ENCODE assay signal across 27 cellular contexts in genomic region chr17:11245187-11245586, GRCh38. TPM values are rescaled to one million over a fixed set of nuclear protein-coding genes. Genes with fewer than 3 reads are reported as not detected.
DNase-seq lines count a peak whose midpoint lies in the region; ATAC-seq and TF ChIP-seq lines count a peak whose summit lies in the region.
"Had no signal": no experiment of that assay in that cellular context is flagged by ENCODE, and none has a peak within 500 bp of the region (broad histone marks: within the 10 kb centered on the region; RNA-seq: fewer than 3 reads in every experiment).

No MANE protein-coding gene starts in this region.

- H3K4ac ChIP-seq in neuronal stem cell (ENCODE audit: low read length) = no peak overlapping the region

- no peak overlapping the region for H2BK15ac ChIP-seq in neuronal stem cell (ENCODE audit: low read length)

- ATAC-seq in GM19452 (IDR thresholded peaks at IDR 0.05; ENCODE audit: unreplicated experiment) (no peak), GM18519 (IDR thresholded peaks at IDR 0.05; ENCODE audit: low FRiP score, unreplicated experiment) (no peak)
- ATAC-seq: GM12878 had no signal

- H3K79me1 ChIP-seq in neuronal stem cell (ENCODE audit: low read depth, low read length) = no peaks in the 10 kb centered on the region

- no peak for TF ChIP-seq CTCF in A673 (conservative IDR thresholded peaks at IDR 0.05; ENCODE audit: low read depth, low read length)
- no peak for TF ChIP-seq CTCF in endothelial cell (IDR thresholded peaks at IDR 0.05; ENCODE audit: unreplicated experiment)

- H2BK5ac ChIP-seq in neuronal stem cell (ENCODE audit: low read length) = no peak overlapping the region

- peak overlapping the region; percentile 22 for H3K18ac ChIP-seq in neuronal stem cell (ENCODE audit: low read length)

- no peak overlapping the region for H4K8ac ChIP-seq in neuronal stem cell (ENCODE audit: low read depth, low read length)

- no TSS peak for BruUV-seq in A673 (replicated peaks; lab: Mats Ljungman, UMichigan)

- H2AK5ac ChIP-seq in neuronal stem cell (ENCODE audit: low read depth, low read length) = no peak overlapping the region

- H3K4me3 ChIP-seq in A673 (ENCODE audit: low read depth, low read length, poor library complexity, severe bottlenecking) = peak overlapping the region; percentile 65
- no peak overlapping the region for H3K4me3 ChIP-seq in neuronal stem cell (ENCODE audit: low read length in 2 of 2)
- H3K4me3 ChIP-seq: GM12878, HAP-1, MG63, SJCRH30 had no signal

- no peak overlapping the region for H3K23ac ChIP-seq in neuronal stem cell (ENCODE audit: low read depth, low read length, poor library complexity)

- H3K4me2 ChIP-seq in neuronal stem cell (ENCODE audit: insufficient read depth, low read length, poor library complexity, severe bottlenecking) = no peak overlapping the region

- H4K91ac ChIP-seq in neuronal stem cell (ENCODE audit: low read depth, low read length, poor library complexity) = no peak overlapping the region

- intact Hi-C loops in A673 (cut with micrococcal nuclease; ENCODE audit: unreplicated experiment) = loop anchor here (1.0 kb wide), 1 partner anchor 270 kb away; no protein-coding TSS in a partner anchor

- H3K27me3 ChIP-seq in A673 (replicated peaks; ENCODE audit: insufficient read depth, low read depth, low read length, poor library complexity) = no peaks in the 10 kb centered on the region
- H3K27me3 ChIP-seq in neuronal stem cell (ENCODE audit: control insufficient read depth in 3 of 3, insufficient read depth in 3 of 3, low read depth in 1 of 3, low read length in 3 of 3) = peaks cover 4 to 52% (median 15%) of the 10 kb centered on the region in 3 experiments
- H3K27me3 ChIP-seq: BE2C, SJCRH30 had no signal

- H3K4me1 ChIP-seq in A673 (ENCODE audit: insufficient read depth, low read length, poor library complexity, severe bottlenecking) (peaks cover 69% of the 10 kb centered on the region), neuronal stem cell (ENCODE audit: control insufficient read depth in 2 of 2, insufficient read depth in 1 of 2, low read depth in 1 of 2, low read length in 2 of 2) (peaks cover 0 to 13% of the 10 kb centered on the region in 2 donors)
- H3K4me1 ChIP-seq: BE2C, HAP-1, SJCRH30 had no signal

- H3K4me1 Mint-ChIP-seq in endothelial cell (ENCODE audit: unreplicated experiment) = no peaks in the 10 kb centered on the region

- H3K9me3 ChIP-seq in A673 (ENCODE audit: low read depth, low read length, poor library complexity, severe bottlenecking) (no peaks in the 10 kb centered on the region), neuronal stem cell (replicated peaks in 1 of 2; ENCODE audit: control insufficient read depth in 2 of 2, insufficient read depth in 1 of 2, low read depth in 1 of 2, low read length in 2 of 2) (peaks cover 0 to 1% of the 10 kb centered on the region in 2 donors)
- H3K9me3 ChIP-seq: BE2C, MG63, SJCRH30 had no signal

- WGBS in neuronal stem cell (ENCODE audit: extremely low coverage in 2 of 2, insufficient read length in 2 of 2, insufficient replicate concordance in 1 of 2), 2 donors = no CpG with 5 or more reads among the region's 7 CpGs

- no peak overlapping the region for H2BK120ac ChIP-seq in neuronal stem cell (ENCODE audit: low read depth, low read length)

- CTCF ChIA-PET in A673 (lab: Charles Lee) = interaction anchor here (1.1 kb wide), 1 partner anchor 52 kb away, joined by 4 read pairs; no protein-coding TSS in a partner anchor

- peaks cover 11% of the 10 kb centered on the region for H3K36me3 ChIP-seq in A673 (ENCODE audit: insufficient read depth, low read length, poor library complexity, severe bottlenecking)
- H3K36me3 ChIP-seq in neuronal stem cell (replicated peaks in 1 of 2; ENCODE audit: control insufficient read depth in 2 of 2, insufficient read depth in 2 of 2, low read length in 2 of 2) = no peaks in the 10 kb centered on the region
- H3K36me3 ChIP-seq: BE2C, HAP-1, MG63, SJCRH30 had no signal

- no peak overlapping the region for H3K14ac ChIP-seq in neuronal stem cell (ENCODE audit: low read length)

- peaks cover 20% of the 10 kb centered on the region for H3K27me3 Mint-ChIP-seq in endothelial cell (ENCODE audit: unreplicated experiment)

- peaks cover 60% of the 10 kb centered on the region for H3K9me3 Mint-ChIP-seq in endothelial cell (ENCODE audit: unreplicated experiment)

- no peak overlapping the region for H3K9ac ChIP-seq in neuronal stem cell (ENCODE audit: low read depth, low read length, poor library complexity)

- peak overlapping the region; percentile 30 for H3K27ac Mint-ChIP-seq in endothelial cell (ENCODE audit: unreplicated experiment)
- H3K27ac Mint-ChIP-seq: CD4-positive, CD25-positive, alpha-beta regulatory T cell; HFFc6 had no signal

- H3K4me3 Mint-ChIP-seq in endothelial cell (ENCODE audit: unreplicated experiment) = no peak overlapping the region
- H3K4me3 Mint-ChIP-seq: CD4-positive, CD25-positive, alpha-beta regulatory T cell; HFFc6 had no signal

- DNase-seq in DMS 273 (lab: John Stamatoyannopoulos, UW; ENCODE audit: unreplicated experiment) (peak; percentile 19), DMS 273 treated with DMSO at 0.1 percent for 48 hours (lab: John Stamatoyannopoulos, UW) (no peak), A673 (ENCODE audit: low spot score) (peak; percentile 90), endothelial cell (ENCODE audit: low spot score) (no peak), neuronal stem cell (ENCODE audit: low spot score) (no peak)
- DNase-seq: ACHN; BE2C; CD4-positive, CD25-positive, alpha-beta regulatory T cell; EL; GDM1; GOT3; HFFc6; KBM-7; MG63; NCI-H1105 treated with DMSO at 0.1 percent for 48 hours; NCI-H146; NCI-H1930; NCI-H2107; NCI-H524; NCI-H748 treated with DMSO at 0.1 percent for 48 hours; SJCRH30 had no signal

- no peak overlapping the region for H2AFZ ChIP-seq in neuronal stem cell (ENCODE audit: low read length)

- H3K27ac ChIP-seq in A673 (ENCODE audit: low read depth, low read length, poor library complexity, severe bottlenecking) = peak overlapping the region; percentile 82
- H3K27ac ChIP-seq in neuronal stem cell (replicated peaks; ENCODE audit: low read length) = no peak overlapping the region
- H3K27ac ChIP-seq: 22Rv1, SJCRH30 had no signal

- H3K36me3 Mint-ChIP-seq in endothelial cell (ENCODE audit: low read depth, unreplicated experiment) = peaks cover 12% of the 10 kb centered on the region
- H3K36me3 Mint-ChIP-seq: CD4-positive, CD25-positive, alpha-beta regulatory T cell had no signal

- POLR2A ChIA-PET in A673 (lab: Charles Lee; ENCODE audit: low non-redundant PET) = interaction anchor here (0.7 kb wide), 1 partner anchor 13 kb away, joined by 3 read pairs; no protein-coding TSS in a partner anchor

- H2BK12ac ChIP-seq in neuronal stem cell (ENCODE audit: low read length) = no peak overlapping the region

RNA-seq across cellular contexts. Expression of gene SHISA6, which starts 4.2 kb away (rescaled TPM):
- total RNA-seq in A673 (2021) (40.0 and 42.0 TPM in 2 replicates), endothelial cell (ENCODE audit: unreplicated experiment) (not detected)
- 2.7 TPM for polyA plus RNA-seq in neuronal stem cell (2013, experiment 1 of 2)
- polyA plus RNA-seq in neuronal stem cell (2013, experiment 2 of 2) = 2.8 TPM
- total RNA-seq: CD4-positive, CD25-positive, alpha-beta regulatory T cell; GM12878; HFFc6; LHCN-M2; SJCRH30 had no signal
- polyA plus RNA-seq: CD4-positive, CD25-positive, alpha-beta regulatory T cell; GM12878 had no signal

Comparison
In these comparisons a context has a peak if more than half of its experiments do, and no peak if none do; other contexts are left out.
1. DNase-seq: peak in DMS 273 (single experiment) and A673 (single experiment); none in DMS 273 treated with DMSO at 0.1 percent for 48 hours (single experiment), endothelial cell (single experiment) and neuronal stem cell (single experiment).
2. RNA of gene SHISA6, which starts 4.2 kb away (total RNA-seq): 40.0 to 42.0 TPM in A673; not detected in endothelial cell (single experiment); every median in the first group is over 10 times any median in the second.